28 cellular contexts compared by ENCODE assay signal in the genomic region with DNA sequence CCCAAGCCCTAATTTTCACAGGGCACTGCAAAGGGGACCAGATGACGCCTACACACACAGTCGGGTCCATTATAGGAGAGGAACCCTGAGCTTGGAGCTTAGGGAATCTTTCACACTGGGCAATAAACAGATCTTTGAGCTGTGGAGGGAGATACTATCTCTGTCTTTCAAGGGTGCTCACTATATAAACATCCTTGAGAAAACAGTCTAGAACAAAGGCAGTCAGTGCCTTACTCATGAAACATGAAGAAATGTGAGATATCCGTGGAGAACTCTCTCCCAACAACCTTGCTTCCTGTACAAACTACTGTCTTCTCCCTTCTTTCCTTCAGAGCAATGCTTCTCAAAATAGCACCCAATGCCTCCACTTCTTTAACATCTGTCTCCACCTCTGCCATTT.
A peak's percentile ranks its signal among the peaks of the same experiment; 100 is the strongest.
DNase-seq lines count a peak whose midpoint lies in the region; TF ChIP-seq lines count a peak whose summit lies in the region.
"Had no signal": no experiment of that assay in that cellular context is flagged by ENCODE, and none has a peak within 500 bp of the region (broad histone marks: within the 10 kb centered on the region; RNA-seq: fewer than 3 reads in every experiment).

No MANE protein-coding gene starts in this region.

- no peaks in the 10 kb centered on the region for H3K79me2 ChIP-seq in mammary epithelial cell (ENCODE audit: insufficient read depth, low read length)

- H3K27ac ChIP-seq in mammary epithelial cell (ENCODE audit: insufficient read depth, low read depth, low read length) (no peak overlapping the region), breast epithelium (no peak overlapping the region), ovary (no peak overlapping the region)
- H3K27ac ChIP-seq: esophagus muscularis mucosa, HL-60, lower lobe of right lung, RWPE1, transverse colon had no signal

- WGBS in mammary epithelial cell (ENCODE audit: low coverage, missing lambda C conversion rate): 97% methylated on average over 3 of the region's 3 CpGs
- 80 to 84% (median 83%) methylated on average over 3 of the region's 3 CpGs for WGBS in ovary, 3 donors

- H3K27me3 ChIP-seq in mammary epithelial cell (ENCODE audit: insufficient read depth, low read length): no peaks in the 10 kb centered on the region
- no peaks in the 10 kb centered on the region for H3K27me3 ChIP-seq in breast epithelium
- H3K27me3 ChIP-seq in adipocyte (replicated peaks; ENCODE audit: control insufficient read depth, insufficient read depth, low read length): no peaks in the 10 kb centered on the region
- no peaks in the 10 kb centered on the region for H3K27me3 ChIP-seq in ovary
- H3K27me3 ChIP-seq: esophagus muscularis mucosa, transverse colon had no signal

- H3K4me2 ChIP-seq in mammary epithelial cell (ENCODE audit: insufficient read depth, low read depth, low read length): no peak overlapping the region

- CTCF ChIA-PET in mammary epithelial cell (lab: Charles Lee; ENCODE audit: low non-redundant PET): no interaction called here
- CTCF ChIA-PET in activated naive CD4-positive, alpha-beta T cell treated with anti-CD3 and anti-CD28 coated beads, Interleukin-2, amount 10 ng/mL, durations not matched to agents 7 days and 5 days (lab: Charles Lee): no interaction called here

- H3K27me3 Mint-ChIP-seq in activated naive CD4-positive, alpha-beta T cell treated with anti-CD3 and anti-CD28 coated beads, Interleukin-2, amount 10 ng/mL, durations not matched to agents 7 days and 5 days: no peaks in the 10 kb centered on the region
- H3K27me3 Mint-ChIP-seq: activated CD8-positive, alpha-beta T cell treated with anti-CD3 and anti-CD28 coated beads for 36 hours; IgD-negative memory B cell had no signal

- peaks cover 2% of the 10 kb centered on the region for H3K9me3 Mint-ChIP-seq in activated naive CD4-positive, alpha-beta T cell treated with anti-CD3 and anti-CD28 coated beads, Interleukin-2, amount 10 ng/mL, durations not matched to agents 7 days and 5 days
- H3K9me3 Mint-ChIP-seq: activated CD8-positive, alpha-beta T cell treated with anti-CD3 and anti-CD28 coated beads for 36 hours; IgD-negative memory B cell had no signal

- H3K9ac ChIP-seq in mammary epithelial cell (ENCODE audit: insufficient read depth, low read length) (no peak overlapping the region), adipocyte (ENCODE audit: low read length) (no peak overlapping the region)

- no peaks in the 10 kb centered on the region for H3K9me3 ChIP-seq in mammary epithelial cell (replicated peaks; ENCODE audit: insufficient read depth, low read length)
- H3K9me3 ChIP-seq in breast epithelium: no peaks in the 10 kb centered on the region
- H3K9me3 ChIP-seq in adipocyte (ENCODE audit: control insufficient read depth, low read length): no peaks in the 10 kb centered on the region
- H3K9me3 ChIP-seq in ovary: no peaks in the 10 kb centered on the region
- H3K9me3 ChIP-seq: Caco-2, esophagus muscularis mucosa, lower lobe of right lung, transverse colon had no signal

- in situ Hi-C loops in mammary epithelial cell (cut with MboI; ENCODE audit: low sequenced_read_pairs in 2 of 2): no loop called here

- peaks cover 14% of the 10 kb centered on the region for H3K4me1 Mint-ChIP-seq in activated naive CD4-positive, alpha-beta T cell treated with anti-CD3 and anti-CD28 coated beads, Interleukin-2, amount 10 ng/mL, durations not matched to agents 7 days and 5 days

- no peak overlapping the region for H3K4me3 ChIP-seq in mammary epithelial cell (replicated peaks in 1 of 3; ENCODE audit: insufficient read depth in 1 of 3, low read depth in 2 of 3, low read length in 3 of 3)
- no peak overlapping the region for H3K4me3 ChIP-seq in breast epithelium
- no peak overlapping the region for H3K4me3 ChIP-seq in adipocyte (ENCODE audit: low read length)
- no peak overlapping the region for H3K4me3 ChIP-seq in fibroblast of the aortic adventitia (ENCODE audit: low read depth, low read length)
- H3K4me3 ChIP-seq in ovary: no peak overlapping the region
- H3K4me3 ChIP-seq: esophagus muscularis mucosa, lower lobe of right lung, transverse colon had no signal

- DNase-seq in mammary epithelial cell: peak; percentile 24
- no peak for DNase-seq in breast epithelium (ENCODE audit: low spot score in 2 of 2)
- DNase-seq in adipocyte (ENCODE audit: low read depth): peak; percentile 22
- peak; percentile 32 for DNase-seq in fibroblast of the aortic adventitia (ENCODE audit: low read depth)
- DNase-seq in NCI-H2081 (lab: John Stamatoyannopoulos, UW): no peak
- DNase-seq in activated naive CD4-positive, alpha-beta T cell treated with anti-CD3 and anti-CD28 coated beads, Interleukin-2, amount 10 ng/mL, durations not matched to agents 7 days and 5 days: no peak
- DNase-seq in ovary: no peak
- DNase-seq in DMS53 (lab: John Stamatoyannopoulos, UW): no peak
- DNase-seq: activated CD8-positive, alpha-beta T cell treated with anti-CD3 and anti-CD28 coated beads for 36 hours; activated T-cell treated with anti-CD3 and anti-CD28 coated beads for 4 hours; amygdala; Caco-2; effector CD8-positive, alpha-beta T cell; GOT3; lower lobe of right lung; NCI-H1436 treated with DMSO at 0.1 percent for 48 hours; NCI-H2171 treated with DMSO at 0.1 percent for 48 hours; NCI-H526; nucleus accumbens; retina; stimulated activated CD4-positive, alpha-beta T cell treated with anti-CD3 and anti-CD28 coated beads, Interleukin-2, amount 100 ng/mL, for 48 hours; stimulated activated naive CD4-positive, alpha-beta T cell; T-helper 9 cell; transverse colon had no signal

- TF ChIP-seq CTCF in mammary epithelial cell (conservative IDR thresholded peaks at IDR 0.05 in 1 of 2, IDR thresholded peaks at IDR 0.05 in 1 of 2; ENCODE audit: extremely low read depth in 1 of 2, insufficient read depth in 1 of 2, low read depth in 1 of 2, low read length in 2 of 2): no peak
- TF ChIP-seq CTCF in breast epithelium (IDR thresholded peaks at IDR 0.05): no peak
- TF ChIP-seq CTCF in fibroblast of the aortic adventitia (IDR thresholded peaks at IDR 0.05; ENCODE audit: insufficient read depth, low read length): no peak
- no peak for TF ChIP-seq CTCF in ovary (IDR thresholded peaks at IDR 0.05)

- peaks cover 10% of the 10 kb centered on the region for H3K4me1 ChIP-seq in mammary epithelial cell (ENCODE audit: insufficient read depth, low read length)
- H3K4me1 ChIP-seq in breast epithelium: no peaks in the 10 kb centered on the region
- no peaks in the 10 kb centered on the region for H3K4me1 ChIP-seq in adipocyte (ENCODE audit: control insufficient read depth, insufficient read depth, low read length)
- peaks cover 1% of the 10 kb centered on the region for H3K4me1 ChIP-seq in ovary (ENCODE audit: insufficient read depth)
- H3K4me1 ChIP-seq: esophagus muscularis mucosa, lower lobe of right lung had no signal

- intact Hi-C loops in mammary epithelial cell (cut with micrococcal nuclease) (no loop called here), breast epithelium (cut with DNase I; ENCODE audit: low total_unique reads) (no loop called here), ovary (cut with DNase I) (no loop called here)

- dilution Hi-C loops in mammary epithelial cell (cut with HindIII; ENCODE audit: low sequenced_read_pairs): no loop called here

- TF ChIP-seq POLR2A in breast epithelium (IDR thresholded peaks at IDR 0.05) (no peak), ovary (IDR thresholded peaks at IDR 0.05) (no peak)

- TF ChIP-seq EP300 in ovary (IDR thresholded peaks at IDR 0.05): no peak

- H3K27ac Mint-ChIP-seq in activated naive CD4-positive, alpha-beta T cell treated with anti-CD3 and anti-CD28 coated beads, Interleukin-2, amount 10 ng/mL, durations not matched to agents 7 days and 5 days: no peak overlapping the region
- H3K27ac Mint-ChIP-seq: activated CD8-positive, alpha-beta T cell treated with anti-CD3 and anti-CD28 coated beads for 36 hours had no signal

- no TSS peak for BruUV-seq in mammary epithelial cell (replicated peaks; lab: Mats Ljungman, UMichigan)

- H3K4me3 Mint-ChIP-seq in activated naive CD4-positive, alpha-beta T cell treated with anti-CD3 and anti-CD28 coated beads, Interleukin-2, amount 10 ng/mL, durations not matched to agents 7 days and 5 days: no peak overlapping the region
- H3K4me3 Mint-ChIP-seq: activated CD8-positive, alpha-beta T cell treated with anti-CD3 and anti-CD28 coated beads for 36 hours; IgD-negative memory B cell had no signal

- H2AFZ ChIP-seq in mammary epithelial cell (ENCODE audit: low read depth, low read length): no peak overlapping the region

- no peaks in the 10 kb centered on the region for H4K20me1 ChIP-seq in mammary epithelial cell (ENCODE audit: insufficient read depth, low read length)

- H3K36me3 Mint-ChIP-seq in activated naive CD4-positive, alpha-beta T cell treated with anti-CD3 and anti-CD28 coated beads, Interleukin-2, amount 10 ng/mL, durations not matched to agents 7 days and 5 days: peaks cover 39% of the 10 kb centered on the region

- H3K36me3 ChIP-seq in mammary epithelial cell (ENCODE audit: insufficient read depth, low read length): no peaks in the 10 kb centered on the region
- H3K36me3 ChIP-seq in breast epithelium: no peaks in the 10 kb centered on the region
- H3K36me3 ChIP-seq in adipocyte (ENCODE audit: control insufficient read depth, insufficient read depth, low read length, severe bottlenecking): peaks cover 36% of the 10 kb centered on the region
- H3K36me3 ChIP-seq in ovary: no peaks in the 10 kb centered on the region
- H3K36me3 ChIP-seq: transverse colon had no signal

Comparison
In these comparisons a context has a peak if more than half of its experiments do, and no peak if none do; other contexts are left out.
1. DNase-seq: peak in mammary epithelial cell (single experiment), adipocyte (single experiment) and fibroblast of the aortic adventitia (single experiment); none in breast epithelium (0 of 2), NCI-H2081 (0 of 2), activated naive CD4-positive, alpha-beta T cell treated with anti-CD3 and anti-CD28 coated beads, Interleukin-2, amount 10 ng/mL, durations not matched to agents 7 days and 5 days (single experiment), ovary (0 of 5) and DMS53 (single experiment).